In the genomic region with DNA sequence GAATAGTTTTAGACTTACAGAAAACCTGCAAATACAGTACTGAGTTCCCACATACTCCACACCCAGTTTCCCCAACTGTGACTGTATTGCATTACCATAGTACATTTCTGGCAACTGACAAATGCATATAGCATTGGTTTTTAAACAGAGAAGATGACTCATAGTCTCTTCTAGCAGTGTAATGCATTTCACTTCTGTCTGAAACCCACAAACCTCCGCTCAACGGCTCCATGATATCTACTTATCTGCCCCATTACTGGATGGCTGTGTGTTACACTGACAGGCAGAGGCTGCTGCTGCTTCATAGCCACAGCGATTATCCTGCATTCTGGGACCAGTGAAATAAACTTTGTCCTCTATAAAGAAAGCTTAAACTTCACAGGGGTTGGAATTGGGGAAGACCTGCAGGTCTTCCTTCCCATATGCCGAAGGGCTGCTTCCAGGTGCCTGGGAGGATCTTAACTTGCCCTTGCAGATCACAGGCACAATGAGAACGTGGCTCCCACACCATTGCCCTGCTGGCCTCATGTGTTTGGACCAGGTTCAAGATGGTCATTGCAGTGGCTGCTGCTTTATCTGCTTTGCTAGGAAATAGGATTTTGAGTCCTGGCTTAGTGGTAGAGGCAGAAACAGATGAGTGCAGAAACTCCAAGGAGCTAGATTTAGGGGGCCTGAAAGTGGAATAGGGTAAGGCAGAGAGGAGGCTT, we compare ENCODE assay signal across 11 cellular contexts.
A peak's percentile ranks its signal among the peaks of the same experiment; 100 is the strongest.
DNase-seq lines count a peak whose midpoint lies in the region; ATAC-seq and TF ChIP-seq lines count a peak whose summit lies in the region.
"Had no signal": no experiment of that assay in that cellular context is flagged by ENCODE, and none has a peak within 500 bp of the region (broad histone marks: within the 10 kb centered on the region; RNA-seq: fewer than 3 reads in every experiment).

No MANE protein-coding gene starts in this region.

- DNase-seq in MCF 10A (ENCODE audit: unreplicated experiment) (peak; percentile 82), breast epithelium (ENCODE audit: low spot score in 2 of 2) (no peak), HL-60 (ENCODE audit: low read depth in 1 of 2, low spot score in 1 of 2) (peak; percentile 1 to 13), cerebellum (ENCODE audit: low spot score) (no peak), EL (no peak), NCI-H345 (lab: John Stamatoyannopoulos, UW) (no peak)
- peak; percentile 30 for DNase-seq in activated T-helper 2 cell treated with anti-CD3 and anti-CD28 coated beads, Interferon-gamma antibody, Interleukin-2, Interleukin-4, amounts not matched to agents 10 μg/mL and 5 μg/mL and 100 μg/mL, durations not matched to agents 14 hours and 24 hours and 36 hours (ENCODE audit: low spot score)
- no peak for DNase-seq in activated CD8-positive, alpha-beta memory T cell treated with anti-CD3 and anti-CD28 coated beads, Interleukin-2, amount 10 ng/mL, durations not matched to agents 7 days and 5 days
- DNase-seq: glutamatergic neuron, T-cell had no signal

- H3K36me3 Mint-ChIP-seq in MCF 10A (ENCODE audit: insufficient read depth, unreplicated experiment), result peaks cover 5% of the 10 kb centered on the region
- no peaks in the 10 kb centered on the region for H3K36me3 Mint-ChIP-seq in activated T-helper 2 cell treated with anti-CD3 and anti-CD28 coated beads, Interferon-gamma antibody, Interleukin-2, Interleukin-4, amounts not matched to agents 10 μg/mL and 5 μg/mL and 100 μg/mL, durations not matched to agents 14 hours and 24 hours and 36 hours (ENCODE audit: low read depth)
- no peaks in the 10 kb centered on the region for H3K36me3 Mint-ChIP-seq in activated CD8-positive, alpha-beta memory T cell treated with anti-CD3 and anti-CD28 coated beads, Interleukin-2, amount 10 ng/mL, durations not matched to agents 7 days and 5 days
- H3K36me3 Mint-ChIP-seq: activated naive CD8-positive, alpha-beta T cell; T-cell had no signal

- H3K27ac ChIP-seq in breast epithelium, result no peak overlapping the region
- no peak overlapping the region for H3K27ac ChIP-seq in HL-60 (replicated peaks)

- H3K27me3 ChIP-seq in breast epithelium, result no peaks in the 10 kb centered on the region
- no peaks in the 10 kb centered on the region for H3K27me3 ChIP-seq in HL-60 (ENCODE audit: insufficient read depth, poor library complexity, severe bottlenecking)

- H3K27ac Mint-ChIP-seq in MCF 10A (ENCODE audit: low read depth, unreplicated experiment), result peak overlapping the region; percentile 87
- H3K27ac Mint-ChIP-seq in activated T-helper 2 cell treated with anti-CD3 and anti-CD28 coated beads, Interferon-gamma antibody, Interleukin-2, Interleukin-4, amounts not matched to agents 10 μg/mL and 5 μg/mL and 100 μg/mL, durations not matched to agents 14 hours and 24 hours and 36 hours, result no peak overlapping the region
- no peak overlapping the region for H3K27ac Mint-ChIP-seq in activated CD8-positive, alpha-beta memory T cell treated with anti-CD3 and anti-CD28 coated beads, Interleukin-2, amount 10 ng/mL, durations not matched to agents 7 days and 5 days
- H3K27ac Mint-ChIP-seq: activated naive CD8-positive, alpha-beta T cell; T-cell had no signal

- BruUV-seq in MCF 10A (replicated peaks; lab: Mats Ljungman, UMichigan), result no TSS peak

- no peaks in the 10 kb centered on the region for H3K36me3 ChIP-seq in breast epithelium

- H3K4me1 ChIP-seq in breast epithelium, result peaks cover 0 to 3% of the 10 kb centered on the region in 2 donors

- intact Hi-C loops in MCF 10A (cut with micrococcal nuclease) (no loop called here), breast epithelium (cut with DNase I; ENCODE audit: low total_unique reads) (no loop called here)
- intact Hi-C loops in activated T-helper 2 cell treated with anti-CD3 and anti-CD28 coated beads, Interferon-gamma antibody, Interleukin-2, Interleukin-4, amounts not matched to agents 10 μg/mL and 5 μg/mL and 100 μg/mL, durations not matched to agents 14 hours and 24 hours and 36 hours (cut with micrococcal nuclease), result no loop called here

- peaks cover 32% of the 10 kb centered on the region for H3K4me1 Mint-ChIP-seq in MCF 10A (ENCODE audit: insufficient read depth, unreplicated experiment)
- H3K4me1 Mint-ChIP-seq in activated T-helper 2 cell treated with anti-CD3 and anti-CD28 coated beads, Interferon-gamma antibody, Interleukin-2, Interleukin-4, amounts not matched to agents 10 μg/mL and 5 μg/mL and 100 μg/mL, durations not matched to agents 14 hours and 24 hours and 36 hours (ENCODE audit: low read depth), result peaks cover 12% of the 10 kb centered on the region
- no peaks in the 10 kb centered on the region for H3K4me1 Mint-ChIP-seq in activated CD8-positive, alpha-beta memory T cell treated with anti-CD3 and anti-CD28 coated beads, Interleukin-2, amount 10 ng/mL, durations not matched to agents 7 days and 5 days
- H3K4me1 Mint-ChIP-seq: T-cell had no signal

- no peak overlapping the region for H3K4me3 ChIP-seq in breast epithelium
- H3K4me3 ChIP-seq in HL-60 (replicated peaks; ENCODE audit: insufficient read depth, low read length), result no peak overlapping the region

- POLR2A ChIA-PET in MCF 10A (lab: Yijun Ruan, JAX), result interaction anchor here (0.6 to 2.1 kb wide), 6 partner anchors 10 to 117 kb away, joined by 3 to 7 read pairs (median 3); no protein-coding TSS in a partner anchor

- CTCF ChIA-PET in MCF 10A (lab: Yijun Ruan, JAX), result interaction anchor here (0.7 to 1.3 kb wide), 5 partner anchors 40 to 336 kb away, joined by 3 to 5 read pairs (median 3); no protein-coding TSS in a partner anchor
- CTCF ChIA-PET in activated CD8-positive, alpha-beta memory T cell treated with anti-CD3 and anti-CD28 coated beads, Interleukin-2, amount 10 ng/mL, durations not matched to agents 7 days and 5 days (lab: Charles Lee), result no interaction called here

- TF ChIP-seq CTCF in MCF 10A (IDR thresholded peaks at IDR 0.05; ENCODE audit: unreplicated experiment) (no peak), breast epithelium (IDR thresholded peaks at IDR 0.05) (no peak), HL-60 (IDR thresholded peaks at IDR 0.05; ENCODE audit: insufficient read depth, low read length) (no peak)

- H3K9me3 ChIP-seq in breast epithelium, result no peaks in the 10 kb centered on the region

- no peaks in the 10 kb centered on the region for H3K27me3 Mint-ChIP-seq in MCF 10A (ENCODE audit: insufficient read depth, unreplicated experiment)
- peaks cover 3% of the 10 kb centered on the region for H3K27me3 Mint-ChIP-seq in activated T-helper 2 cell treated with anti-CD3 and anti-CD28 coated beads, Interferon-gamma antibody, Interleukin-2, Interleukin-4, amounts not matched to agents 10 μg/mL and 5 μg/mL and 100 μg/mL, durations not matched to agents 14 hours and 24 hours and 36 hours (ENCODE audit: low read depth)
- H3K27me3 Mint-ChIP-seq in activated CD8-positive, alpha-beta memory T cell treated with anti-CD3 and anti-CD28 coated beads, Interleukin-2, amount 10 ng/mL, durations not matched to agents 7 days and 5 days, result no peaks in the 10 kb centered on the region
- H3K27me3 Mint-ChIP-seq: activated naive CD8-positive, alpha-beta T cell; T-cell had no signal

- no peak for ATAC-seq in activated CD8-positive, alpha-beta memory T cell treated with anti-CD3 and anti-CD28 coated beads, Interleukin-2, amount 10 ng/mL, durations not matched to agents 7 days and 5 days
- ATAC-seq: T-cell had no signal

- TF ChIP-seq POLR2A in breast epithelium (IDR thresholded peaks at IDR 0.05), result no peak

- H3K4me3 Mint-ChIP-seq in MCF 10A (ENCODE audit: unreplicated experiment), result peak overlapping the region; percentile 12
- H3K4me3 Mint-ChIP-seq in activated T-helper 2 cell treated with anti-CD3 and anti-CD28 coated beads, Interferon-gamma antibody, Interleukin-2, Interleukin-4, amounts not matched to agents 10 μg/mL and 5 μg/mL and 100 μg/mL, durations not matched to agents 14 hours and 24 hours and 36 hours (ENCODE audit: low read depth), result no peak overlapping the region
- no peak overlapping the region for H3K4me3 Mint-ChIP-seq in activated CD8-positive, alpha-beta memory T cell treated with anti-CD3 and anti-CD28 coated beads, Interleukin-2, amount 10 ng/mL, durations not matched to agents 7 days and 5 days
- H3K4me3 Mint-ChIP-seq: activated naive CD8-positive, alpha-beta T cell; T-cell had no signal

- no peaks in the 10 kb centered on the region for H3K9me3 Mint-ChIP-seq in MCF 10A (ENCODE audit: unreplicated experiment)
- no peaks in the 10 kb centered on the region for H3K9me3 Mint-ChIP-seq in activated T-helper 2 cell treated with anti-CD3 and anti-CD28 coated beads, Interferon-gamma antibody, Interleukin-2, Interleukin-4, amounts not matched to agents 10 μg/mL and 5 μg/mL and 100 μg/mL, durations not matched to agents 14 hours and 24 hours and 36 hours
- no peaks in the 10 kb centered on the region for H3K9me3 Mint-ChIP-seq in activated CD8-positive, alpha-beta memory T cell treated with anti-CD3 and anti-CD28 coated beads, Interleukin-2, amount 10 ng/mL, durations not matched to agents 7 days and 5 days (ENCODE audit: low read depth)
- H3K9me3 Mint-ChIP-seq: T-cell had no signal

Comparison
In these comparisons a context has a peak if more than half of its experiments do, and no peak if none do; other contexts are left out.
1. DNase-seq: peak in MCF 10A (single experiment), HL-60 (2 of 2) and activated T-helper 2 cell treated with anti-CD3 and anti-CD28 coated beads, Interferon-gamma antibody, Interleukin-2, Interleukin-4, amounts not matched to agents 10 μg/mL and 5 μg/mL and 100 μg/mL, durations not matched to agents 14 hours and 24 hours and 36 hours (single experiment); none in breast epithelium (0 of 2), activated CD8-positive, alpha-beta memory T cell treated with anti-CD3 and anti-CD28 coated beads, Interleukin-2, amount 10 ng/mL, durations not matched to agents 7 days and 5 days (single experiment), cerebellum (single experiment), EL (single experiment) and NCI-H345 (single experiment).